ENCODE assay signal across 16 cellular contexts in genomic region chr3:150334974-150335373, GRCh38.
A peak's percentile ranks its signal among the peaks of the same experiment; 100 is the strongest.
DNase-seq lines count a peak whose midpoint lies in the region; ATAC-seq, FAIRE-seq and TF ChIP-seq lines count a peak whose summit lies in the region.
"Had no signal": no experiment of that assay in that cellular context is flagged by ENCODE, and none has a peak within 500 bp of the region (broad histone marks: within the 10 kb centered on the region; RNA-seq: fewer than 3 reads in every experiment).

No MANE protein-coding gene starts in this region.

- H3K27me3 Mint-ChIP-seq in activated naive CD8-positive, alpha-beta T cell treated with anti-CD3 and anti-CD28 coated beads, Interleukin-2, amount 50 U/mL, for 24 hours, result peaks cover 18% of the 10 kb centered on the region

- H3K36me3 Mint-ChIP-seq in activated naive CD8-positive, alpha-beta T cell treated with anti-CD3 and anti-CD28 coated beads, Interleukin-2, amount 50 U/mL, for 24 hours (ENCODE audit: low read depth), result no peaks in the 10 kb centered on the region

- H3K4me1 Mint-ChIP-seq in activated naive CD8-positive, alpha-beta T cell treated with anti-CD3 and anti-CD28 coated beads, Interleukin-2, amount 50 U/mL, for 24 hours, result peaks cover 6% of the 10 kb centered on the region
- H3K4me1 Mint-ChIP-seq: B cell had no signal

- no peaks in the 10 kb centered on the region for H3K9me3 ChIP-seq in SJSA1 (replicated peaks)

- DNase-seq in H54 (ENCODE audit: insufficient read length, low spot score) (no peak), SJSA1 (ENCODE audit: low read depth in 1 of 2, low spot score in 2 of 2) (no peak), foreskin keratinocyte (peak in 1 of 2 donors; percentile 49), GM03348 (ENCODE audit: low spot score) (no peak), NCI-H1105 (lab: John Stamatoyannopoulos, UW) (no peak), Right ventricle myocardium superior (no peak)
- no peak for DNase-seq in activated naive CD8-positive, alpha-beta T cell treated with anti-CD3 and anti-CD28 coated beads, Interleukin-2, amount 50 U/mL, for 24 hours
- DNase-seq: C1 segment of cervical spinal cord; Calu3; CD4-positive, alpha-beta T cell; DMS 273 treated with DMSO at 0.1 percent for 48 hours; DMS79; IMR-90; KBM-7 had no signal

- H3K27ac ChIP-seq in SJSA1 (peak overlapping the region; percentile 18), foreskin keratinocyte (no peak overlapping the region)

- TF ChIP-seq POLR2A in H54 (IDR thresholded peaks at IDR 0.05; ENCODE audit: low read depth, low read length), result no peak

- H3K4me3 Mint-ChIP-seq in activated naive CD8-positive, alpha-beta T cell treated with anti-CD3 and anti-CD28 coated beads, Interleukin-2, amount 50 U/mL, for 24 hours, result no peak overlapping the region
- H3K4me3 Mint-ChIP-seq: B cell; CD4-positive, alpha-beta T cell had no signal

- TF ChIP-seq CTCF in foreskin keratinocyte (conservative IDR thresholded peaks at IDR 0.05), result no peak

- H3K27me3 ChIP-seq in SJSA1 (replicated peaks) (no peaks in the 10 kb centered on the region), foreskin keratinocyte (no peaks in the 10 kb centered on the region)

- H3K36me3 ChIP-seq in SJSA1, result no peaks in the 10 kb centered on the region

- no peak overlapping the region for H3K27ac Mint-ChIP-seq in activated naive CD8-positive, alpha-beta T cell treated with anti-CD3 and anti-CD28 coated beads, Interleukin-2, amount 50 U/mL, for 24 hours
- H3K27ac Mint-ChIP-seq: B cell; CD4-positive, alpha-beta T cell had no signal

- intact Hi-C loops in Right ventricle myocardium superior (cut with DNase I), result no loop called here

- no peaks in the 10 kb centered on the region for H3K9me3 Mint-ChIP-seq in activated naive CD8-positive, alpha-beta T cell treated with anti-CD3 and anti-CD28 coated beads, Interleukin-2, amount 50 U/mL, for 24 hours

- peaks cover 24% of the 10 kb centered on the region for H3K4me1 ChIP-seq in SJSA1 (replicated peaks)
- peaks cover 20% of the 10 kb centered on the region for H3K4me1 ChIP-seq in foreskin keratinocyte

- H3K4me3 ChIP-seq in SJSA1, result no peak overlapping the region

- ATAC-seq in foreskin keratinocyte, result peak; percentile 66
- no peak for ATAC-seq in activated naive CD8-positive, alpha-beta T cell treated with anti-CD3 and anti-CD28 coated beads, Interleukin-2, amount 50 U/mL, for 24 hours
- ATAC-seq in Right ventricle myocardium superior (ENCODE audit: poor library complexity), result no peak

- FAIRE-seq in H54 (lab: Jason Lieb, UNC), result peak; percentile 73
- FAIRE-seq: GM12891 had no signal
